In the genomic region with DNA sequence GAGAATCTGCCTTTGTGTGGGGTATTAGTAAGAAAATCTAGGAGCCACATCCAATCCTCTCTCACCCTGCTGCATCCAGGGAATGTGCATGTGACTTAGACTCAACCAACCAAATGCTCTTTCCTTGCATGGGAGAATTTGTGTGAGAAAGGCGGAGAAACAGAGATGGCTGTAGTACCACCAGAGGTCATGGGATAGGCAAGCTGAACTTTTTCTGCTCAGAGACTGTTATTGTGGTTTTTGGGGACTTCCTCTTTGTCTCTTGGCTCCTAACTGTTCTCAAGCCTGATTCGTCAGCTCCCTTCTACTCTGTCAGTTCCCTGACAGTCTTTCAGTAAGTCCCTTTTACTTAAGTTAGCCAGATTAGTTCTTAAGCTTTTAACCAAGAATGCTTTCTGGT, we compare ENCODE assay signal across 8 cellular contexts. TPM values are rescaled to one million over a fixed set of nuclear protein-coding genes. Genes with fewer than 3 reads are reported as not detected.
DNase-seq lines count a peak whose midpoint lies in the region; ATAC-seq and TF ChIP-seq lines count a peak whose summit lies in the region.

No MANE protein-coding gene starts in this region.

- no peak for TF ChIP-seq CTCF in neutrophil (IDR thresholded peaks at IDR 0.05)

- H3K36me3 Mint-ChIP-seq in activated CD8-positive, alpha-beta T cell treated with anti-CD3 and anti-CD28 coated beads, Interleukin-2, amount 10 ng/mL, durations not matched to agents 7 days and 5 days (ENCODE audit: low read depth) = no peaks in the 10 kb centered on the region

- peaks cover 59% of the 10 kb centered on the region for H3K4me1 Mint-ChIP-seq in activated CD8-positive, alpha-beta T cell treated with anti-CD3 and anti-CD28 coated beads, Interleukin-2, amount 10 ng/mL, durations not matched to agents 7 days and 5 days (ENCODE audit: low read depth)

- H3K36me3 ChIP-seq in neutrophil = no peaks in the 10 kb centered on the region

- H3K4me3 ChIP-seq in neutrophil (ENCODE audit: low read depth in 1 of 2, low read length in 1 of 2) = peak overlapping the region; percentile 1 to 15

- peaks cover 63 to 67% of the 10 kb centered on the region in 2 experiments for H3K4me1 ChIP-seq in neutrophil (ENCODE audit: control insufficient read depth in 1 of 2, insufficient read depth in 1 of 2, low read depth in 1 of 2, low read length in 1 of 2)

- POLR2A ChIA-PET in activated CD8-positive, alpha-beta T cell treated with anti-CD3 and anti-CD28 coated beads, Interleukin-2, amount 10 ng/mL, durations not matched to agents 7 days and 5 days (lab: Charles Lee) = interaction anchor here (1.0 to 1.8 kb wide), 4 partner anchors 33 to 57 kb away, joined by 4 to 10 read pairs (median 8); no protein-coding TSS in a partner anchor

- H3K27me3 ChIP-seq in neutrophil = no peaks in the 10 kb centered on the region

- H3K27ac ChIP-seq in neutrophil = peak overlapping the region; percentile 84

- peak overlapping the region; percentile 45 for H3K4me3 Mint-ChIP-seq in activated CD8-positive, alpha-beta T cell treated with anti-CD3 and anti-CD28 coated beads, Interleukin-2, amount 10 ng/mL, durations not matched to agents 7 days and 5 days

- peak; percentile 87 for DNase-seq in CD1c-positive myeloid dendritic cell (ENCODE audit: extremely low spot score)
- peak; percentile 41 for DNase-seq in HT1080 (ENCODE audit: low read depth)
- DNase-seq in activated CD8-positive, alpha-beta T cell treated with anti-CD3 and anti-CD28 coated beads, Interleukin-2, amount 10 ng/mL, durations not matched to agents 7 days and 5 days = peak; percentile 62
- no peak for DNase-seq in NCI-H2227 (lab: John Stamatoyannopoulos, UW; ENCODE audit: unreplicated experiment)
- no peak for DNase-seq in SW 1271 (lab: John Stamatoyannopoulos, UW)
- DNase-seq in 8988T = no peak

- no peaks in the 10 kb centered on the region for H3K27me3 Mint-ChIP-seq in activated CD8-positive, alpha-beta T cell treated with anti-CD3 and anti-CD28 coated beads, Interleukin-2, amount 10 ng/mL, durations not matched to agents 7 days and 5 days (ENCODE audit: low read depth)

- CTCF ChIA-PET in activated CD8-positive, alpha-beta T cell treated with anti-CD3 and anti-CD28 coated beads, Interleukin-2, amount 10 ng/mL, durations not matched to agents 7 days and 5 days (lab: Charles Lee) = interaction anchor here (0.7 to 5.7 kb wide), 39 partner anchors 8 to 570 kb away, joined by 3 to 79 read pairs (median 5); a partner anchor contains a TSS

- no peaks in the 10 kb centered on the region for H3K9me3 ChIP-seq in neutrophil

- peak overlapping the region; percentile 58 for H3K27ac Mint-ChIP-seq in activated CD8-positive, alpha-beta T cell treated with anti-CD3 and anti-CD28 coated beads, Interleukin-2, amount 10 ng/mL, durations not matched to agents 7 days and 5 days

- no peaks in the 10 kb centered on the region for H3K9me3 Mint-ChIP-seq in activated CD8-positive, alpha-beta T cell treated with anti-CD3 and anti-CD28 coated beads, Interleukin-2, amount 10 ng/mL, durations not matched to agents 7 days and 5 days (ENCODE audit: insufficient read depth)

- peak; percentile 49 for ATAC-seq in GM19372 (IDR thresholded peaks at IDR 0.05; ENCODE audit: low read depth, unreplicated experiment)
- ATAC-seq in activated CD8-positive, alpha-beta T cell treated with anti-CD3 and anti-CD28 coated beads, Interleukin-2, amount 10 ng/mL, durations not matched to agents 7 days and 5 days = peak; percentile 42

RNA-seq across cellular contexts. Expression of a gene that starts 2.6 kb away (rescaled TPM):
- 6.8 and 12.7 TPM in 2 replicates for total RNA-seq in HT1080 (2014; rRNA removed; shearing (Covaris generic))
- polyA plus RNA-seq in HT1080 (2015; cell fraction: cytosol; rRNA removed) = 10.0 and 13.0 TPM in 2 replicates
- 9.3 and 11.1 TPM in 2 replicates for polyA plus RNA-seq in HT1080 (2015; cell fraction: nucleus; rRNA removed)
- total RNA-seq in activated CD8-positive, alpha-beta T cell treated with anti-CD3 and anti-CD28 coated beads, Interleukin-2, amount 10 ng/mL, durations not matched to agents 7 days and 5 days = 1 to 10 TPM; 6.5 to 6.7 TPM

RNA-seq across cellular contexts. Expression of a gene that starts 55.8 kb away (rescaled TPM):
- 28.5 and 29.1 TPM in 2 replicates for total RNA-seq in HT1080 (2014; rRNA removed; shearing (Covaris generic))
- polyA plus RNA-seq in HT1080 (2015; cell fraction: cytosol; rRNA removed) = 16.0 and 19.4 TPM in 2 replicates
- 73.1 and 79.1 TPM in 2 replicates for polyA plus RNA-seq in HT1080 (2015; cell fraction: nucleus; rRNA removed)
- 10 to 100 TPM; 22.1 to 23.8 TPM for total RNA-seq in activated CD8-positive, alpha-beta T cell treated with anti-CD3 and anti-CD28 coated beads, Interleukin-2, amount 10 ng/mL, durations not matched to agents 7 days and 5 days

RNA-seq across cellular contexts. Expression of a gene that starts 59.7 kb away (rescaled TPM):
- total RNA-seq in HT1080 (2014; rRNA removed; shearing (Covaris generic)) = 11.0 and 19.0 TPM in 2 replicates
- polyA plus RNA-seq in HT1080 (2015; cell fraction: cytosol; rRNA removed) = 6.6 and 8.6 TPM in 2 replicates
- 1.6 and 2.2 TPM in 2 replicates for polyA plus RNA-seq in HT1080 (2015; cell fraction: nucleus; rRNA removed)
- 1 to 10 TPM; 3.3 to 4.1 TPM for total RNA-seq in activated CD8-positive, alpha-beta T cell treated with anti-CD3 and anti-CD28 coated beads, Interleukin-2, amount 10 ng/mL, durations not matched to agents 7 days and 5 days

Comparison
In these comparisons a context has a peak if more than half of its experiments do, and no peak if none do; other contexts are left out.
1. DNase-seq: peak in CD1c-positive myeloid dendritic cell (single experiment), HT1080 (single experiment) and activated CD8-positive, alpha-beta T cell treated with anti-CD3 and anti-CD28 coated beads, Interleukin-2, amount 10 ng/mL, durations not matched to agents 7 days and 5 days (single experiment); none in NCI-H2227 (single experiment), SW 1271 (0 of 2) and 8988T (single experiment).